In the genomic region with DNA sequence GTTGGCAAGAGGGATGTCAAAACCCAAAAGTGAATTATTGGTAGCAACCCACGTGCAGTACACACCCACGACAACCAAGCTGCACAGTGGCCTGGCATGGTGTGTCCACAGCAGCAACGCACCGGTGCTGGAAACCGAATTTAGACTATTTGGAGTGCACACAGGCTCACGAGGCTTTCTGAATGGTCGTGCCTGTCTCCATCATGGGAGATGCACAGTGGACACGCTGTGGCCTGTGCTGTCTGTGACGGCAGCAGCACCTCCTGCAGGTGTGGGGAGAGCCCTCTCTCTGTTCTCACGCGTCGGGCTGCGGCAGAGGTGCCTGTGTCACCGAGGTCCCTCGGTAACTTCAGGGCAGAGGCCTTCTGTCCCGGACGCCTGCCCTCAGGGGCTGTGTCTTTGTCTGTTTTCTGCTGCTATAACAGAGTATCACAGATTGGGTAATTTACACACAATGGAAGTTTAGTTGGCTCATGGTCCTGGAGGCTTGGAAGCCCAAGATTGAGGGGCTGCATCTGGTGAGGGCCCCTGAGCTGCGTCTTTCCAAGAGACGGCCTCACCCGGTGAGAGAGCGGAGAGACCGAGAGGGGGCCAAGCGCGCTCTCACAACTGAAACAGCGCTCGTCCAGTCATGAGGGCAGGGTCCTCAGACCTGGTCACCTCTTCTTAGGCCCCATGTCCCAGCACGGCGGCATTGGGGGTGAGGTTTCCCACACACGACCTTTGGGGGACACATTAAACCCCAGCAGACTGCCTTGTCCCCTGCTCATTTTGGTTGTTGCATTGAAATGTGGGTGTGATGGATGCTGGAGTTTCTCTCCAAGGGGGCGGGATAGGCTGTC, we compare ENCODE assay signal across 17 cellular contexts. TPM values are rescaled to one million over a fixed set of nuclear protein-coding genes. Genes with fewer than 3 reads are reported as not detected.
A peak's percentile ranks its signal among the peaks of the same experiment; 100 is the strongest.
DNase-seq lines count a peak whose midpoint lies in the region; ATAC-seq and TF ChIP-seq lines count a peak whose summit lies in the region.
"Had no signal": no experiment of that assay in that cellular context is flagged by ENCODE, and none has a peak within 500 bp of the region (broad histone marks: within the 10 kb centered on the region; RNA-seq: fewer than 3 reads in every experiment).

No MANE protein-coding gene starts in this region.

- TF ChIP-seq CTCF in suprapubic skin (IDR thresholded peaks at IDR 0.05), result no peak

- H3K27ac ChIP-seq in esophagus (ENCODE audit: low read depth in 2 of 2, low read length in 1 of 2), result peak overlapping the region; percentile 15 to 37
- H3K27ac ChIP-seq in mesodermal cell (ENCODE audit: low read depth, low read length, severe bottlenecking), result peak overlapping the region; percentile 57
- peak overlapping the region; percentile 75 for H3K27ac ChIP-seq in suprapubic skin
- H3K27ac ChIP-seq: PC-9 had no signal

- TF ChIP-seq EP300 in suprapubic skin (IDR thresholded peaks at IDR 0.05), result no peak

- H3K4me1 ChIP-seq in esophagus (ENCODE audit: control insufficient read depth in 2 of 2, insufficient read depth in 2 of 2, low read length in 1 of 2), result no peaks in the 10 kb centered on the region
- H3K4me1 ChIP-seq in mesodermal cell (ENCODE audit: control insufficient read depth, insufficient read depth, low read length, poor library complexity, severe bottlenecking), result no peaks in the 10 kb centered on the region
- peaks cover 5% of the 10 kb centered on the region for H3K4me1 ChIP-seq in suprapubic skin

- TF ChIP-seq POLR2A in suprapubic skin (IDR thresholded peaks at IDR 0.05), result no peak

- WGBS in esophagus, 2 donors, result 83 to 88% methylated on average over 30 of the region's 30 CpGs
- 90 to 91% methylated on average over 20 to 25 of the region's 30 CpGs for WGBS in mesodermal cell (ENCODE audit: insufficient coverage in 2 of 2), 2 experiments
- WGBS in suprapubic skin, result 88% methylated on average over 13 of the region's 30 CpGs

- H3K9me3 ChIP-seq in esophagus (ENCODE audit: control insufficient read depth in 2 of 2, insufficient read depth in 1 of 2, low read depth in 1 of 2, low read length in 1 of 2), result peaks cover 0 to 2% of the 10 kb centered on the region in 2 donors
- H3K9me3 ChIP-seq in mesodermal cell (ENCODE audit: control insufficient read depth, low read length), result no peaks in the 10 kb centered on the region
- no peaks in the 10 kb centered on the region for H3K9me3 ChIP-seq in suprapubic skin
- H3K9me3 ChIP-seq: SK-N-SH had no signal

- H3K4me3 ChIP-seq in esophagus (ENCODE audit: low read depth in 1 of 2, low read length in 2 of 2) (no peak overlapping the region), mesodermal cell (ENCODE audit: extremely low read depth, insufficient read depth, low read length, poor library complexity, severe bottlenecking) (no peak overlapping the region), suprapubic skin (no peak overlapping the region)
- H3K4me3 ChIP-seq: PC-9 had no signal

- no peaks in the 10 kb centered on the region for H3K36me3 ChIP-seq in esophagus (ENCODE audit: control insufficient read depth in 2 of 2, insufficient read depth in 2 of 2, low read length in 1 of 2)
- H3K36me3 ChIP-seq in mesodermal cell (ENCODE audit: control insufficient read depth, insufficient read depth, low read length), result no peaks in the 10 kb centered on the region
- H3K36me3 ChIP-seq in suprapubic skin, result no peaks in the 10 kb centered on the region

- DNase-seq in SHP77 treated with DMSO at 0.1 percent for 48 hours (lab: John Stamatoyannopoulos, UW) (peak; percentile 49), suprapubic skin (ENCODE audit: low spot score in 2 of 2) (peak; percentile 43 to 54), NCI-H774 (lab: John Stamatoyannopoulos, UW) (no peak)
- DNase-seq: activated naive CD8-positive, alpha-beta T cell treated with anti-CD3 and anti-CD28 coated beads, Interleukin-2, amount 10 ng/mL, durations not matched to agents 7 days and 5 days; CD8-positive, alpha-beta T cell; NCI-H187 treated with DMSO at 0.1 percent for 48 hours; NCI-H2227 treated with DMSO at 0.1 percent for 48 hours; PC-9; SK-N-SH; stimulated activated CD4-positive, alpha-beta T cell treated with anti-CD3 and anti-CD28 coated beads, Interleukin-2, amount 100 ng/mL, for 48 hours; stimulated activated naive CD8-positive, alpha-beta T cell treated with anti-CD3 and anti-CD28 coated beads, Interleukin-15, amount 100 ng/mL, for 72 hours had no signal

- no peaks in the 10 kb centered on the region for H3K27me3 ChIP-seq in esophagus (ENCODE audit: control insufficient read depth in 1 of 2, insufficient read depth in 2 of 2, low read length in 2 of 2)
- H3K27me3 ChIP-seq in suprapubic skin, result peaks cover 3% of the 10 kb centered on the region

- no peak for ATAC-seq in HG02870 (IDR thresholded peaks at IDR 0.05; ENCODE audit: unreplicated experiment)
- no peak for ATAC-seq in HG03108 (IDR thresholded peaks at IDR 0.05; ENCODE audit: unreplicated experiment)
- ATAC-seq: activated CD4-positive, CD25-positive, alpha-beta regulatory T cell treated with anti-CD3 and anti-CD28 coated beads, Interleukin-2, amount 50 U/mL, for 24 hours; CD8-positive, alpha-beta T cell; left colon; stimulated activated naive CD8-positive, alpha-beta T cell treated with anti-CD3 and anti-CD28 coated beads, Interleukin-15, amount 100 ng/mL, for 72 hours had no signal

RNA-seq across cellular contexts. Expression of gene MCF2L, which starts 9.1 kb away (rescaled TPM):
- polyA plus RNA-seq in esophagus, result 10 to 100 TPM; 10.9 to 19.4 TPM
- polyA plus RNA-seq in mesodermal cell (2013, experiment 1 of 2), result 6.9 TPM
- 5.9 TPM for polyA plus RNA-seq in mesodermal cell (2013, experiment 2 of 2)
- total RNA-seq in suprapubic skin, result 100 to 1,000 TPM in 1 of 4 donors, 10 to 100 TPM in 3; 25.4 to 144 (median 50.0) TPM
